Comparison of ENCODE assay signal across 23 cellular contexts in the genomic region with DNA sequence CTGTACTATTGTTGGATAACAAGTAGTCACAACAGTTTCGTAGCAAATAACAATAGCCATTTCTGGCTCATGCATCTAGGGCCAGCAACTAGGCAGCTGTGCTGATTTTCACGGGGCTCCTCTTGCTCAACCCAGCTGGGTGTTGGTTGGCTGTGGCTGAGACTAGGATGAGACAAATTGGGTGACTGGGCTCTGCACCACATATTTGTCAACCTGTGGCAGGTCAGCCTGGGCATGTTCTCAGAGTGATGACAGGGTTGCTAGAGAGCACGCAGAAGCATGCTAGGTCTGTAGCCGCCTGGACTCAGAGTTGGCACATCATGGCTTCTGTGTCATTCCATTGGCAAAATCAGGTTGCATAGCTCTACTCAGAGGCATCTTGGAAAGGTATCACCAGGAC.
"Had no signal": no experiment of that assay in that cellular context is flagged by ENCODE, and none has a peak within 500 bp of the region (broad histone marks: within the 10 kb centered on the region; RNA-seq: fewer than 3 reads in every experiment).

No MANE protein-coding gene starts in this region.

- H3K27me3 Mint-ChIP-seq: activated CD4-positive, alpha-beta T cell treated with anti-CD3 and anti-CD28 coated beads, Interleukin-2, amount 10 ng/mL, durations not matched to agents 7 days and 5 days; activated T-cell treated with anti-CD3 and anti-CD28 coated beads, Interleukin-2, amount 50 U/mL, for 24 hours; central memory CD8-positive, alpha-beta T cell; natural killer cell treated with Interleukin-12 subunit alpha and Interleukin-12 subunit beta and Interleukin-15 and Interleukin-18, amount 100 ng/mL, for 72 hours had no signal

- H3K36me3 Mint-ChIP-seq: natural killer cell treated with Interleukin-12 subunit alpha and Interleukin-12 subunit beta and Interleukin-15 and Interleukin-18, amount 100 ng/mL, for 72 hours had no signal

- H3K4me1 Mint-ChIP-seq: activated CD4-positive, alpha-beta T cell treated with anti-CD3 and anti-CD28 coated beads, Interleukin-2, amount 10 ng/mL, durations not matched to agents 7 days and 5 days; central memory CD8-positive, alpha-beta T cell had no signal

- H3K27ac Mint-ChIP-seq: activated CD4-positive, alpha-beta T cell treated with anti-CD3 and anti-CD28 coated beads, Interleukin-2, amount 10 ng/mL, durations not matched to agents 7 days and 5 days; activated CD8-positive, alpha-beta T cell treated with anti-CD3 and anti-CD28 coated beads, Interleukin-2, amount 10 ng/mL, durations not matched to agents 7 days and 5 days; activated naive CD4-positive, alpha-beta T cell treated with anti-CD3 and anti-CD28 coated beads for 36 hours; activated T-cell treated with anti-CD3 and anti-CD28 coated beads, Interleukin-2, amount 50 U/mL, for 24 hours; endodermal cell; mesothelial cell of epicardium; natural killer cell treated with Interleukin-12 subunit alpha and Interleukin-12 subunit beta and Interleukin-15 and Interleukin-18, amount 100 ng/mL, for 72 hours had no signal

- H3K27ac ChIP-seq: body of pancreas, colonic mucosa, gastrocnemius medialis, tibial nerve, uterus had no signal

- H3K9me3 ChIP-seq: body of pancreas, colonic mucosa, gastrocnemius medialis, uterus had no signal

- DNase-seq: activated CD4-positive, alpha-beta T cell treated with anti-CD3 and anti-CD28 coated beads, Interleukin-2, amount 10 ng/mL, durations not matched to agents 7 days and 5 days; activated CD8-positive, alpha-beta T cell treated with anti-CD3 and anti-CD28 coated beads, Interleukin-2, amount 10 ng/mL, durations not matched to agents 7 days and 5 days; activated naive CD4-positive, alpha-beta T cell treated with anti-CD3 and anti-CD28 coated beads for 36 hours; activated T-cell treated with anti-CD3 and anti-CD28 coated beads, Interleukin-2, amount 50 U/mL, for 24 hours; body of pancreas; colonic mucosa; endodermal cell; erythroblast; gastrocnemius medialis; head of caudate nucleus; nucleus accumbens; retina; stimulated activated CD4-positive, alpha-beta T cell treated with anti-CD3 and anti-CD28 coated beads, Interleukin-12 subunit alpha, Interleukin-12 subunit beta, amount 100 ng/mL, for 4 hours; stimulated activated CD4-positive, alpha-beta T cell treated with anti-CD3 and anti-CD28 coated beads, Interleukin-1b, Interleukin-23, amount 100 ng/mL, for 48 hours; stimulated activated naive CD8-positive, alpha-beta T cell treated with anti-CD3 and anti-CD28 coated beads, Interleukin-15, Interleukin-2, amounts not matched to agents 100 U/mL and 50 U/mL, for 24 hours; substantia nigra; T1000; uterus had no signal

- H3K4me3 Mint-ChIP-seq: activated CD4-positive, alpha-beta T cell treated with anti-CD3 and anti-CD28 coated beads, Interleukin-2, amount 10 ng/mL, durations not matched to agents 7 days and 5 days; activated CD8-positive, alpha-beta T cell treated with anti-CD3 and anti-CD28 coated beads, Interleukin-2, amount 10 ng/mL, durations not matched to agents 7 days and 5 days; activated naive CD4-positive, alpha-beta T cell treated with anti-CD3 and anti-CD28 coated beads for 36 hours; activated T-cell treated with anti-CD3 and anti-CD28 coated beads, Interleukin-2, amount 50 U/mL, for 24 hours; central memory CD8-positive, alpha-beta T cell; endodermal cell; mesothelial cell of epicardium; natural killer cell treated with Interleukin-12 subunit alpha and Interleukin-12 subunit beta and Interleukin-15 and Interleukin-18, amount 100 ng/mL, for 72 hours had no signal

- H3K36me3 ChIP-seq: colonic mucosa, gastrocnemius medialis, tibial nerve, uterus had no signal

- H3K27me3 ChIP-seq: body of pancreas, colonic mucosa, gastrocnemius medialis, tibial nerve, uterus had no signal

- ATAC-seq: activated CD4-positive, CD25-positive, alpha-beta regulatory T cell treated with anti-CD3 and anti-CD28 coated beads, Interleukin-2, amount 50 U/mL, for 24 hours; activated CD8-positive, alpha-beta T cell treated with anti-CD3 and anti-CD28 coated beads, Interleukin-2, amount 10 ng/mL, durations not matched to agents 7 days and 5 days; body of pancreas; gastrocnemius medialis; natural killer cell treated with Interleukin-12 subunit alpha and Interleukin-12 subunit beta and Interleukin-15 and Interleukin-18, amount 100 ng/mL, for 72 hours; stimulated activated naive CD8-positive, alpha-beta T cell treated with anti-CD3 and anti-CD28 coated beads, Interleukin-15, Interleukin-2, amounts not matched to agents 100 U/mL and 50 U/mL, for 24 hours had no signal

- H3K4me3 ChIP-seq: body of pancreas, colonic mucosa, gastrocnemius medialis, tibial nerve, uterus had no signal

- H3K4me1 ChIP-seq: body of pancreas, colonic mucosa, gastrocnemius medialis, tibial nerve, uterus had no signal
